ENCODE assay signal across 1 cellular context in genomic region chr14:42541535-42542001, GRCh38.
TF ChIP-seq lines count a peak whose summit lies in the region.

No MANE protein-coding gene starts in this region.

TF ChIP-seq in IMR-90, 13 proteins besides CTCF, POLR2A, EP300 and RAD21:
- no peak for TF ChIP-seq ELK1 (IDR thresholded peaks at IDR 0.05; ENCODE audit: borderline replicate concordance, low read depth, low read length)
- TF ChIP-seq MXI1 (IDR thresholded peaks at IDR 0.05; ENCODE audit: borderline replicate concordance, low read depth, low read length), result no peak
- no peak for TF ChIP-seq CHD1 (IDR thresholded peaks at IDR 0.05; ENCODE audit: low read depth, low read length)
- no peak for TF ChIP-seq BHLHE40 (IDR thresholded peaks at IDR 0.05; ENCODE audit: low read depth, low read length)
TF ChIP-seq in IMR-90: peak in this region for 0.
